In genomic region chr7:111092406-111093160, GRCh38 we compare ENCODE assay signal across 8 cellular contexts. TPM values are rescaled to one million over a fixed set of nuclear protein-coding genes. Genes with fewer than 3 reads are reported as not detected.
DNase-seq lines count a peak whose midpoint lies in the region; ATAC-seq, FAIRE-seq and TF ChIP-seq lines count a peak whose summit lies in the region.

No MANE protein-coding gene starts in this region.

- peak overlapping the region; percentile 85 for H3K4me3 Mint-ChIP-seq in activated naive CD4-positive, alpha-beta T cell treated with anti-CD3 and anti-CD28 coated beads for 36 hours

- RAD21 ChIA-PET in GM12878 (lab: Charles Lee; ENCODE audit: unreplicated experiment): interaction anchor here (0.6 to 3.1 kb wide), 8 partner anchors 11 to 642 kb away, joined by 3 to 8 read pairs (median 3); no protein-coding TSS in a partner anchor

- intact Hi-C loops in activated naive CD4-positive, alpha-beta T cell treated with anti-CD3 and anti-CD28 coated beads for 36 hours (cut with micrococcal nuclease): loop anchor here (1.0 to 10.0 kb wide), 8 partner anchors 9 to 1360 kb away; partner anchors contain the start of genes DOCK4, IFRD1 and ZNF277
- intact Hi-C loops in GM12878 (cut with micrococcal nuclease; ENCODE audit: unreplicated experiment) (loop anchor here (5.0 to 10.0 kb wide), 2 partner anchors 230 to 1248 kb away; no protein-coding TSS in a partner anchor), prostate gland (cut with DNase I) (loop anchor here (1.0 to 10.0 kb wide), 3 partner anchors 394 to 1248 kb away; no protein-coding TSS in a partner anchor), posterior cingulate gyrus (cut with DNase I) (no loop called here)

- H3K27ac ChIP-seq in GM12878 (ENCODE audit: control insufficient read depth, insufficient read depth) (no peak overlapping the region), suprapubic skin (no peak overlapping the region), prostate gland (no peak overlapping the region)

- TF ChIP-seq EP300 in GM12878 (IDR thresholded peaks at IDR 0.05; ENCODE audit: borderline replicate concordance in 1 of 2, control insufficient read depth in 1 of 2, low read depth in 2 of 2, low read length in 2 of 2) (no peak), suprapubic skin (IDR thresholded peaks at IDR 0.05) (no peak)

- H3K27me3 Mint-ChIP-seq in activated naive CD4-positive, alpha-beta T cell treated with anti-CD3 and anti-CD28 coated beads for 36 hours (ENCODE audit: low read depth): no peaks in the 10 kb centered on the region

- peaks cover 71% of the 10 kb centered on the region for H3K4me1 Mint-ChIP-seq in activated naive CD4-positive, alpha-beta T cell treated with anti-CD3 and anti-CD28 coated beads for 36 hours (ENCODE audit: low read depth)

- CTCF ChIA-PET in activated naive CD4-positive, alpha-beta T cell treated with anti-CD3 and anti-CD28 coated beads for 36 hours (lab: Charles Lee): interaction anchor here (0.9 to 2.0 kb wide), 3 partner anchors 9 to 469 kb away, joined by 3 to 8 read pairs (median 3); partner anchors contain the start of gene IMMP2L
- CTCF ChIA-PET in GM12878 (lab: Yijun Ruan, JAX): interaction anchor here (0.7 to 2.0 kb wide), 11 partner anchors 8 to 644 kb away, joined by 3 to 11 read pairs (median 4); no protein-coding TSS in a partner anchor

- no peak for DNase-seq in activated naive CD4-positive, alpha-beta T cell treated with anti-CD3 and anti-CD28 coated beads for 36 hours
- DNase-seq in activated naive CD4-positive, alpha-beta T cell treated with anti-CD3 and anti-CD28 coated beads, Interleukin-2, amount 50 U/mL, for 16 hours: no peak
- no peak for DNase-seq in GM12878 (ENCODE audit: low read depth, low spot score)
- no peak for DNase-seq in suprapubic skin (ENCODE audit: low spot score in 2 of 2)
- DNase-seq in prostate gland (ENCODE audit: low spot score): no peak
- no peak for DNase-seq in MG63
- DNase-seq in posterior cingulate gyrus: no peak

- BruUV-seq in GM12878 (replicated peaks; lab: Mats Ljungman, UMichigan): no TSS peak

- no peaks in the 10 kb centered on the region for H3K9me3 ChIP-seq in GM12878 (replicated peaks; ENCODE audit: control insufficient read depth, insufficient read depth, low read length)
- H3K9me3 ChIP-seq in suprapubic skin: no peaks in the 10 kb centered on the region
- no peaks in the 10 kb centered on the region for H3K9me3 ChIP-seq in prostate gland
- no peaks in the 10 kb centered on the region for H3K9me3 ChIP-seq in MG63

- H4K20me1 ChIP-seq in GM12878 (ENCODE audit: control insufficient read depth, insufficient read depth): no peaks in the 10 kb centered on the region

- TF ChIP-seq RAD21 in GM12878 (IDR thresholded peaks at IDR 0.05; ENCODE audit: insufficient read depth, low read depth, low read length): no peak

- no peaks in the 10 kb centered on the region for H3K79me2 ChIP-seq in GM12878 (ENCODE audit: control insufficient read depth, insufficient read depth, low read length)

- in situ Hi-C loops in GM12878 (cut with MboI): loop anchor here (5.0 kb wide), 2 partner anchors 395 to 640 kb away; no protein-coding TSS in a partner anchor

- peak overlapping the region; percentile 92 for H3K27ac Mint-ChIP-seq in activated naive CD4-positive, alpha-beta T cell treated with anti-CD3 and anti-CD28 coated beads for 36 hours

- no peak overlapping the region for H2AFZ ChIP-seq in GM12878 (ENCODE audit: control insufficient read depth, low read depth, low read length)

- WGBS in GM12878 (ENCODE audit: insufficient coverage, insufficient replicate concordance, low lambda C conversion rate, missing lambda C conversion rate): 21% methylated on average over 2 of the region's 2 CpGs
- 51% methylated on average over 2 of the region's 2 CpGs for WGBS in suprapubic skin
- WGBS in prostate gland: 33% methylated on average over 2 of the region's 2 CpGs

- SMC1A ChIA-PET in GM12878 (lab: Charles Lee; ENCODE audit: uncharacterized antibody, unreplicated experiment): interaction anchor here (0.8 to 3.7 kb wide), 16 partner anchors 9 to 635 kb away, joined by 3 to 29 read pairs (median 3); no protein-coding TSS in a partner anchor

- TF ChIP-seq POLR2A in GM12878 (IDR thresholded peaks at IDR 0.05; ENCODE audit: low read depth, low read length) (no peak), suprapubic skin (IDR thresholded peaks at IDR 0.05) (no peak), prostate gland (IDR thresholded peaks at IDR 0.05) (no peak)

- ATAC-seq in HG03460 (IDR thresholded peaks at IDR 0.05; ENCODE audit: unreplicated experiment): peak; percentile 40
- peak; percentile 50 for ATAC-seq in GM12878

- H3K27me3 ChIP-seq in GM12878 (replicated peaks in 1 of 2; ENCODE audit: control insufficient read depth in 2 of 2, insufficient read depth in 2 of 2, low read length in 1 of 2) (no peaks in the 10 kb centered on the region), suprapubic skin (no peaks in the 10 kb centered on the region), prostate gland (replicated peaks; ENCODE audit: insufficient read depth) (no peaks in the 10 kb centered on the region), MG63 (no peaks in the 10 kb centered on the region)

- H3K4me2 ChIP-seq in GM12878 (ENCODE audit: control insufficient read depth, insufficient read depth): peak overlapping the region; percentile 35; the same call in 1 of the 2 replicates

- no peaks in the 10 kb centered on the region for H3K36me3 ChIP-seq in GM12878 (ENCODE audit: control insufficient read depth in 2 of 2, insufficient read depth in 2 of 2, low read length in 1 of 2)
- no peaks in the 10 kb centered on the region for H3K36me3 ChIP-seq in suprapubic skin
- no peaks in the 10 kb centered on the region for H3K36me3 ChIP-seq in prostate gland
- H3K36me3 ChIP-seq in MG63: no peaks in the 10 kb centered on the region

- TF ChIP-seq CTCF in GM12878 (IDR thresholded peaks at IDR 0.05 in 2 of 3, conservative IDR thresholded peaks at IDR 0.05 in 1 of 3; ENCODE audit: control insufficient read depth in 2 of 3, extremely low read depth in 1 of 3, insufficient read depth in 1 of 3, low read depth in 3 of 3, low read length in 3 of 3) (no peak), suprapubic skin (IDR thresholded peaks at IDR 0.05) (no peak), prostate gland (IDR thresholded peaks at IDR 0.05) (no peak)

- H3K4me1 ChIP-seq in GM12878 (ENCODE audit: control insufficient read depth, insufficient read depth, low read length) (peaks cover 11% of the 10 kb centered on the region), suprapubic skin (peaks cover 3% of the 10 kb centered on the region), prostate gland (replicated peaks) (no peaks in the 10 kb centered on the region)

- H3K9ac ChIP-seq in GM12878 (ENCODE audit: control insufficient read depth, insufficient read depth, low read length): no peak overlapping the region

- POLR2A ChIA-PET in GM12878 (lab: Charles Lee): interaction anchor here (0.6 kb wide), 1 partner anchor 1244 kb away, joined by 3 read pairs; no protein-coding TSS in a partner anchor

- no peak for FAIRE-seq in GM12878 (lab: Jason Lieb, UNC)

- H3K4me3 ChIP-seq in GM12878 (no peak overlapping the region), suprapubic skin (peak overlapping the region; percentile 31), prostate gland (no peak overlapping the region), MG63 (no peak overlapping the region)

- H3K9me3 Mint-ChIP-seq in activated naive CD4-positive, alpha-beta T cell treated with anti-CD3 and anti-CD28 coated beads for 36 hours: no peaks in the 10 kb centered on the region

- no peaks in the 10 kb centered on the region for H3K36me3 Mint-ChIP-seq in activated naive CD4-positive, alpha-beta T cell treated with anti-CD3 and anti-CD28 coated beads for 36 hours (ENCODE audit: low read depth)

RNA-seq across cellular contexts. Expression of gene LRRN3, which starts 1.7 kb away (rescaled TPM):
- 1 to 10 TPM; 5.4 to 5.8 TPM for total RNA-seq in activated naive CD4-positive, alpha-beta T cell treated with anti-CD3 and anti-CD28 coated beads for 36 hours
- not detected in 2 replicates for total RNA-seq in GM12878 (2013; cell fraction: nucleolus; rRNA removed)
- total RNA-seq in GM12878 (2014; rRNA removed) (0.11 TPM in 2 replicates), GM12878 (2014; rRNA removed; fragmentation: Illumina TruSeq; extraction: Trizol) (0.04 and 0.05 TPM in 2 replicates), GM12878 (2021) (0.08 and 0.18 TPM in 2 replicates), suprapubic skin (1 to 10 TPM in 1 of 4 donors, under 1 TPM in 2, not detected in 1; 0.30 to 1.8 (median 0.51) TPM), prostate gland (10 to 100 TPM in 1 of 2 donors, under 1 TPM in 1; 0.32 to 41.5 TPM)
- 0.07 TPM for polyA plus RNA-seq in GM12878 (2011; ENCODE audit: low read depth)
- polyA plus RNA-seq in GM12878 (2011; rRNA removed) (not detected in 2 replicates), GM12878 (2014; fragmentation: Illumina TruSeq; extraction: Trizol) (0.06 TPM in 1 of 2 replicates, not detected in the other), GM12878 (2014; fragmentation: Nextera tagmentation; extraction: Ambion mirVana) (under 1 TPM; 0.02 to 0.16 TPM), GM12878 (2014; rRNA removed) (0.03 TPM in 1 of 2 replicates, not detected in the other), GM12878 (2016; fragmentation: Nextera tagmentation; extraction: Ambion mirVana) (under 1 TPM in 1 of 2 experiments, not detected in 1; 0.24 TPM)
- polyA plus RNA-seq in GM12878 (2011; cell fraction: cytosol; rRNA removed): not detected in 2 replicates
- polyA plus RNA-seq in GM12878 (2011; cell fraction: nucleus; rRNA removed): not detected in 2 replicates
- polyA plus RNA-seq in GM12878 (2012): 0.05 and 0.06 TPM in 2 replicates
- polyA minus RNA-seq in GM12878 (2011; rRNA and poly(A)+ RNA removed): not detected in 2 replicates
- not detected in 2 replicates for polyA minus RNA-seq in GM12878 (2011; cell fraction: cytosol; rRNA and poly(A)+ RNA removed)
- not detected in 2 replicates for polyA minus RNA-seq in GM12878 (2011; cell fraction: nucleus; rRNA and poly(A)+ RNA removed)
- total RNA-seq in MG63 (2014; rRNA removed; shearing (Covaris generic); ENCODE audit: low replicate concordance): not detected in 2 replicates
